In the genomic region with DNA sequence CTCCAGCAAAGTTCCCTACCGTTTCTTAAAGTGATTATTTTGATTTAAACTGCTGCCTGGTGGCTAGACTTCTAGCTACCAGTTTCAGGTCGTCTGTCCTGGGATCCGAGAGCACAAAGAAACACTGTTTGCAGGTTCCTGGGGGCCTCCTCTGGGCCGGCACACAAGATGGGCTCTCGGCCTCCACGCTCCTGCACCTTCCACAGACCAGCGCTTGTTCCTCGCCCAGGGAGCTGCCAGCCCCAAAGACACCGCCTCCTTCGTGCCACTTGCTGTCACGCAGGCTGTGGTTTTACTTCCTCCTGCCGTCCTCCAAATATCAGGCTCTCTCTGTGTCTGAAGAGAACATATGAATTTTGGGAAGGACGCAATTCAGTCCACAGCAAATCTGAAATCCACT, we compare ENCODE assay signal across 1 cellular context.
TF ChIP-seq lines count a peak whose summit lies in the region.

No MANE protein-coding gene starts in this region.

TF ChIP-seq in IMR-90, 13 proteins besides CTCF, POLR2A, EP300 and RAD21 (continued from another document):
- no peak for TF ChIP-seq SMC3 (IDR thresholded peaks at IDR 0.05; ENCODE audit: low read depth, low read length)
- no peak for TF ChIP-seq BHLHE40 (IDR thresholded peaks at IDR 0.05; ENCODE audit: low read depth, low read length)
- no peak for TF ChIP-seq ELK1 (IDR thresholded peaks at IDR 0.05; ENCODE audit: borderline replicate concordance, low read depth, low read length)
- TF ChIP-seq MAZ (IDR thresholded peaks at IDR 0.05; ENCODE audit: borderline replicate concordance, low read depth, low read length), result no peak
